Comparison of ENCODE assay signal across 11 cellular contexts in genomic region chr2:186798604-186799003, GRCh38. TPM values are rescaled to one million over a fixed set of nuclear protein-coding genes. Genes with fewer than 3 reads are reported as not detected.
"Had no signal": no experiment of that assay in that cellular context is flagged by ENCODE, and none has a peak within 500 bp of the region (broad histone marks: within the 10 kb centered on the region; RNA-seq: fewer than 3 reads in every experiment).

No MANE protein-coding gene starts in this region.

RNA-seq across cellular contexts. Expression of gene ZSWIM2, which starts 50.4 kb away (rescaled TPM):
- total RNA-seq: OCI-LY7, PC-3, PC-9, Peyer's patch, Right ventricle myocardium inferior, Right ventricle myocardium superior, RPMI7951, SJCRH30, SJSA1, SK-MEL-5, T-cell had no signal
